ENCODE assay signal across 24 cellular contexts in the genomic region with DNA sequence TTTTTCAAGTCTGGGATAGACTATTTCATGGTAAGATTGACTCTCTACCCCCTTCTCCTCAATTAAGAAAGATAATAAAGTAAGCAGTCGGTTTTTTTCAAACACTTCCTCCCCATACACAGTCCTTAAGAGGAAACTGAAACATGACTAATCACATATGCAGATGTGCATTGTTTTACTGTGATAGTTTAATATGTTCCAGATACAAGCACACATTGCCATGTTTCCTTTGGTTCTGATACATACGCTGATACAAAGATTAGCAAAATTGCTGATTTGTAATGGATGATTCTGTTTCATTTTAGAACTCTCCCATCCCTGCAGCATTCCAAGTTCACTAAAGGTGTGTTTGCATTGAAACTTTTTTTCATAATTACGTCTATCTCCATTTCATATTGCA.
"Had no signal": no experiment of that assay in that cellular context is flagged by ENCODE, and none has a peak within 500 bp of the region (broad histone marks: within the 10 kb centered on the region; RNA-seq: fewer than 3 reads in every experiment).

No MANE protein-coding gene starts in this region.

- DNase-seq: dorsolateral prefrontal cortex; effector CD8-positive, alpha-beta T cell; gastrocnemius medialis; heart right ventricle; hypothalamus; kidney glomerular epithelial cell; mammary epithelial cell; mucosa of descending colon; naive thymus-derived CD8-positive, alpha-beta T cell; psoas muscle; retina; right lobe of liver; spleen; stimulated activated CD4-positive, alpha-beta T cell treated with anti-CD3 and anti-CD28 coated beads, Interleukin-15, amount 100 ng/mL, for 24 hours; stimulated activated CD4-positive, alpha-beta T cell treated with anti-CD3 and anti-CD28 coated beads, Interleukin-1b, Interleukin-23, amount 100 ng/mL, for 48 hours; stimulated activated CD4-positive, alpha-beta T cell treated with anti-CD3 and anti-CD28 coated beads, Interleukin-4, amount 100 ng/mL, for 24 hours; stimulated activated naive CD8-positive, alpha-beta T cell treated with anti-CD3 and anti-CD28 coated beads, Interleukin-15, amount 100 ng/mL, for 72 hours; testis; upper lobe of right lung had no signal

- ATAC-seq: gastrocnemius medialis; heart right ventricle; mucosa of descending colon; naive thymus-derived CD8-positive, alpha-beta T cell; psoas muscle; right lobe of liver; stimulated activated memory B cell treated with anti-CD40 and anti-IgM and Interleukin-4, amounts not matched to agents 10 μg/mL and 1 μg/mL and 100 μg/mL, for 72 hours; stimulated activated naive CD8-positive, alpha-beta T cell treated with anti-CD3 and anti-CD28 coated beads, Interleukin-15, amount 100 ng/mL, for 72 hours; upper lobe of right lung had no signal

- H3K27ac ChIP-seq: dorsolateral prefrontal cortex, gastrocnemius medialis, heart right ventricle, neutrophil, psoas muscle, right lobe of liver, spleen, testis, tibial nerve, upper lobe of right lung, vagina had no signal

- H3K36me3 ChIP-seq: gastrocnemius medialis, heart right ventricle, neutrophil, right lobe of liver, spleen, tibial nerve, upper lobe of right lung, vagina had no signal

- H3K4me3 ChIP-seq: dorsolateral prefrontal cortex, gastrocnemius medialis, heart right ventricle, mucosa of descending colon, psoas muscle, right lobe of liver, spleen, testis, tibial nerve, upper lobe of right lung, vagina had no signal

- H3K27me3 ChIP-seq: testis had no signal

- H3K4me1 ChIP-seq: gastrocnemius medialis, psoas muscle, right lobe of liver, testis, upper lobe of right lung had no signal

- H3K9me3 ChIP-seq: gastrocnemius medialis, heart right ventricle, mucosa of descending colon, neutrophil, psoas muscle, right lobe of liver, spleen, testis, tibial nerve, upper lobe of right lung, vagina had no signal

- FAIRE-seq: islet of Langerhans had no signal
